ENCODE assay signal across 8 cellular contexts in genomic region chr5:143051244-143052058, GRCh38.
DNase-seq lines count a peak whose midpoint lies in the region; ATAC-seq and TF ChIP-seq lines count a peak whose summit lies in the region.

No MANE protein-coding gene starts in this region.

- peaks cover 44% of the 10 kb centered on the region for H3K4me1 ChIP-seq in cardiac muscle cell (ENCODE audit: low read depth)
- H3K4me1 ChIP-seq in stomach, result peaks cover 11 to 26% (median 14%) of the 10 kb centered on the region in 4 donors

- H3K27ac ChIP-seq in cardiac muscle cell (peak overlapping the region; percentile 80), stomach (peak overlapping the region; percentile 6 to 76 (median 56))

- TF ChIP-seq POLR2A in stomach (IDR thresholded peaks at IDR 0.05), result no peak

- ATAC-seq in HG03095 (IDR thresholded peaks at IDR 0.05; ENCODE audit: unreplicated experiment) (no peak), HG03565 (IDR thresholded peaks at IDR 0.05; ENCODE audit: unreplicated experiment) (no peak)

- H3K4me3 ChIP-seq in cardiac muscle cell (peak overlapping the region; percentile 4), stomach (no peak overlapping the region)

- intact Hi-C loops in stomach (cut with DNase I; ENCODE audit: low total_unique reads), result no loop called here

- H3K9me3 ChIP-seq in cardiac muscle cell (ENCODE audit: low read depth), result no peaks in the 10 kb centered on the region
- no peaks in the 10 kb centered on the region for H3K9me3 ChIP-seq in stomach

- H3K27me3 ChIP-seq in cardiac muscle cell (no peaks in the 10 kb centered on the region), stomach (no peaks in the 10 kb centered on the region)

- WGBS in stomach, 5 donors, result 21 to 42% (median 34%) methylated on average over 7 of the region's 7 CpGs

- DNase-seq in DMS53 (lab: John Stamatoyannopoulos, UW) (peak; percentile 81), M059J (ENCODE audit: low read depth) (peak; percentile 90), SIG-M5 treated with dmso at 0.1 percent for 504 hours (lab: John Stamatoyannopoulos, UW; ENCODE audit: unreplicated experiment) (peak; percentile 98), cardiac muscle cell (ENCODE audit: low read depth in 1 of 2, low spot score in 1 of 2) (peak; percentile 73 to 93), stomach (no peak)
- DNase-seq in activated naive CD4-positive, alpha-beta T cell treated with Interleukin-2 at 50 U/mL for 16 hours, result no peak

- H3K36me3 ChIP-seq in cardiac muscle cell, result no peaks in the 10 kb centered on the region
- peaks cover 0 to 22% (median 9%) of the 10 kb centered on the region in 4 donors for H3K36me3 ChIP-seq in stomach

- no peak for TF ChIP-seq EP300 in stomach (IDR thresholded peaks at IDR 0.05)

- no peak for TF ChIP-seq CTCF in cardiac muscle cell (IDR thresholded peaks at IDR 0.05; ENCODE audit: low read depth, low read length)
- no peak for TF ChIP-seq CTCF in stomach (IDR thresholded peaks at IDR 0.05)

Comparison
In these comparisons a context has a peak if more than half of its experiments do, and no peak if none do; other contexts are left out.
1. DNase-seq: peak in DMS53 (single experiment), M059J (single experiment), SIG-M5 treated with dmso at 0.1 percent for 504 hours (single experiment) and cardiac muscle cell (2 of 2); none in stomach (single experiment) and activated naive CD4-positive, alpha-beta T cell treated with Interleukin-2 at 50 U/mL for 16 hours (single experiment).